ENCODE assay signal across 8 cellular contexts in genomic region chr4:52658671-52659015, GRCh38. TPM values are rescaled to one million over a fixed set of nuclear protein-coding genes. Genes with fewer than 3 reads are reported as not detected.
DNase-seq lines count a peak whose midpoint lies in the region; ATAC-seq and TF ChIP-seq lines count a peak whose summit lies in the region.

No MANE protein-coding gene starts in this region.

- no peak for TF ChIP-seq POLR2A in breast epithelium (IDR thresholded peaks at IDR 0.05)
- TF ChIP-seq POLR2A in right lobe of liver (IDR thresholded peaks at IDR 0.05) = no peak

- H3K4me3 ChIP-seq in HUES48 (ENCODE audit: low read depth, low read length) (peak overlapping the region; percentile 82), breast epithelium (peak overlapping the region; percentile 77 to 92 (median 86)), right lobe of liver (peak overlapping the region; percentile 72 to 78 (median 77))

- H3K4me1 ChIP-seq in HUES48 (ENCODE audit: control insufficient read depth, insufficient read depth, low read length) (peaks cover 21% of the 10 kb centered on the region), breast epithelium (peaks cover 0 to 3% of the 10 kb centered on the region in 2 donors), right lobe of liver (peaks cover 0 to 7% (median 0%) of the 10 kb centered on the region in 4 donors)

- TF ChIP-seq CTCF in breast epithelium (IDR thresholded peaks at IDR 0.05) (no peak), right lobe of liver (IDR thresholded peaks at IDR 0.05) (no peak), type B pancreatic cell (conservative IDR thresholded peaks at IDR 0.05) (no peak)

- in situ Hi-C loops in G401 (cut with HindIII; ENCODE audit: low sequenced_read_pairs) = no loop called here

- peaks cover 9% of the 10 kb centered on the region for H3K27me3 Mint-ChIP-seq in activated T-cell treated with anti-CD3 and anti-CD28 coated beads, Interleukin-2, amount 50 U/mL, for 4 hours (ENCODE audit: low read depth)
- no peaks in the 10 kb centered on the region for H3K27me3 Mint-ChIP-seq in type B pancreatic cell

- H3K27ac ChIP-seq in HUES48 (ENCODE audit: low read depth, low read length) (peak overlapping the region; percentile 77), breast epithelium (peak overlapping the region; percentile 95 to 96), right lobe of liver (peak overlapping the region; percentile 55 to 96 (median 67))

- H3K27ac Mint-ChIP-seq in type B pancreatic cell = peak overlapping the region; percentile 91

- H3K9me3 ChIP-seq in HUES48 (ENCODE audit: control insufficient read depth, insufficient read depth, low read length) (peaks cover 7% of the 10 kb centered on the region; the same call in 1 of the 2 replicates), breast epithelium (no peaks in the 10 kb centered on the region), right lobe of liver (no peaks in the 10 kb centered on the region)

- H3K27me3 ChIP-seq in HUES48 (ENCODE audit: control insufficient read depth, insufficient read depth, low read length) = peaks cover 9% of the 10 kb centered on the region
- no peaks in the 10 kb centered on the region for H3K27me3 ChIP-seq in breast epithelium
- no peaks in the 10 kb centered on the region for H3K27me3 ChIP-seq in right lobe of liver

- H3K9me3 Mint-ChIP-seq in activated T-cell treated with anti-CD3 and anti-CD28 coated beads, Interleukin-2, amount 50 U/mL, for 4 hours = no peaks in the 10 kb centered on the region
- no peaks in the 10 kb centered on the region for H3K9me3 Mint-ChIP-seq in type B pancreatic cell

- H3K4me3 Mint-ChIP-seq in activated T-cell treated with anti-CD3 and anti-CD28 coated beads, Interleukin-2, amount 50 U/mL, for 4 hours = peak overlapping the region; percentile 79
- H3K4me3 Mint-ChIP-seq in type B pancreatic cell = peak overlapping the region; percentile 90

- no peak for DNase-seq in activated T-cell treated with anti-CD3 and anti-CD28 coated beads, Interleukin-2, amount 50 U/mL, for 4 hours
- DNase-seq in activated T-cell treated with anti-CD3 and anti-CD28 coated beads for 4 hours (no peak), breast epithelium (ENCODE audit: low spot score in 2 of 2) (no peak), right lobe of liver (no peak), type B pancreatic cell (ENCODE audit: extremely low spot score, unreplicated experiment) (no peak), ureter (ENCODE audit: low spot score) (no peak), G401 (ENCODE audit: low spot score) (no peak)

- ATAC-seq in activated T-cell treated with anti-CD3 and anti-CD28 coated beads, Interleukin-2, amount 50 U/mL, for 4 hours = peak in 1 of 2 donors; percentile 11
- ATAC-seq in right lobe of liver = no peak

- H3K9ac ChIP-seq in HUES48 (ENCODE audit: low read depth, low read length) = peak overlapping the region; percentile 83

- 0% methylated on average over 12 of the region's 37 CpGs for WGBS in right lobe of liver (ENCODE audit: insufficient coverage, low coverage, low lambda C conversion rate, missing lambda C conversion rate)

- H3K36me3 ChIP-seq in HUES48 (ENCODE audit: control insufficient read depth, insufficient read depth, low read length) (peaks cover 10% of the 10 kb centered on the region; the same call in 1 of the 2 replicates), breast epithelium (no peaks in the 10 kb centered on the region), right lobe of liver (no peaks in the 10 kb centered on the region)

- H3K4me1 Mint-ChIP-seq in activated T-cell treated with anti-CD3 and anti-CD28 coated beads, Interleukin-2, amount 50 U/mL, for 4 hours (ENCODE audit: low read depth) = peaks cover 20% of the 10 kb centered on the region
- peaks cover 33% of the 10 kb centered on the region for H3K4me1 Mint-ChIP-seq in type B pancreatic cell (ENCODE audit: unreplicated experiment)

- intact Hi-C loops in breast epithelium (cut with DNase I; ENCODE audit: low total_unique reads) (no loop called here), right lobe of liver (cut with DNase I) (no loop called here)

- peaks cover 16% of the 10 kb centered on the region for H3K36me3 Mint-ChIP-seq in activated T-cell treated with anti-CD3 and anti-CD28 coated beads, Interleukin-2, amount 50 U/mL, for 4 hours (ENCODE audit: insufficient read depth)
- peaks cover 53% of the 10 kb centered on the region for H3K36me3 Mint-ChIP-seq in type B pancreatic cell

RNA-seq across cellular contexts. Expression of gene USP46, which starts 0.5 kb away (rescaled TPM):
- total RNA-seq in activated T-cell treated with anti-CD3 and anti-CD28 coated beads, Interleukin-2, amount 50 U/mL, for 4 hours = 10 to 100 TPM in 1 of 3 donors, 1 to 10 TPM in 2; 6.2 to 10.4 (median 7.4) TPM
- 10 to 100 TPM in 2 of 3 donors, 1 to 10 TPM in 1; 8.0 to 16.8 (median 14.1) TPM for total RNA-seq in breast epithelium
- 1 to 10 TPM; 4.0 to 5.7 (median 4.9) TPM for total RNA-seq in right lobe of liver
- total RNA-seq in type B pancreatic cell (ENCODE audit: low replicate concordance) = 28.6 and 53.5 TPM in 2 replicates
- 34.6 TPM for total RNA-seq in ureter
- total RNA-seq in G401 (2014; rRNA removed; shearing (Covaris generic)) = 11.5 and 13.0 TPM in 2 replicates
